In genomic region chr9:90642570-90643539, GRCh38 we compare ENCODE assay signal across 8 cellular contexts. TPM values are rescaled to one million over a fixed set of nuclear protein-coding genes. Genes with fewer than 3 reads are reported as not detected.
DNase-seq lines count a peak whose midpoint lies in the region; ATAC-seq lines count a peak whose summit lies in the region.

DIRAS2 (minus strand) TSS chr9:90642824; CDS start chr9:90613827, 28,997 bp downstream.

- H2BK120ac ChIP-seq in neuronal stem cell (ENCODE audit: low read depth, low read length) = no peak within 1 kb of the TSS

- H3K9me3 ChIP-seq in neuronal stem cell (replicated peaks in 1 of 2; ENCODE audit: control insufficient read depth in 2 of 2, insufficient read depth in 1 of 2, low read depth in 1 of 2, low read length in 2 of 2) = no peaks in the 10 kb centered on the region

- peak within 1 kb of the TSS; percentile 94 for H3K18ac ChIP-seq in neuronal stem cell (ENCODE audit: low read length)

- no peak within 1 kb of the TSS for H3K27ac ChIP-seq in neuronal stem cell (replicated peaks; ENCODE audit: low read length)

- no peaks in the 10 kb centered on the region for H3K79me1 ChIP-seq in neuronal stem cell (ENCODE audit: low read depth, low read length)

- ATAC-seq in GM18868 (IDR thresholded peaks at IDR 0.05; ENCODE audit: unreplicated experiment) (peak; percentile 53), GM18870 (IDR thresholded peaks at IDR 0.05; ENCODE audit: unreplicated experiment) (no peak)

- H3K36me3 ChIP-seq in neuronal stem cell (replicated peaks in 1 of 2; ENCODE audit: control insufficient read depth in 2 of 2, insufficient read depth in 2 of 2, low read length in 2 of 2) = no peaks in the 10 kb centered on the region

- peak within 1 kb of the TSS; percentile 49 to 84 for H3K4me3 ChIP-seq in neuronal stem cell (ENCODE audit: low read length in 2 of 2)

- H3K14ac ChIP-seq in neuronal stem cell (ENCODE audit: low read length) = peak within 1 kb of the TSS; percentile 76

- H3K23ac ChIP-seq in neuronal stem cell (ENCODE audit: low read depth, low read length, poor library complexity) = peak within 1 kb of the TSS; percentile 13

- peak within 1 kb of the TSS; percentile 94 for H2AFZ ChIP-seq in neuronal stem cell (ENCODE audit: low read length)

- H3K9ac ChIP-seq in neuronal stem cell (ENCODE audit: low read depth, low read length, poor library complexity) = peak within 1 kb of the TSS; percentile 53

- no peak within 1 kb of the TSS for H4K8ac ChIP-seq in neuronal stem cell (ENCODE audit: low read depth, low read length)

- H3K4me1 ChIP-seq in neuronal stem cell (ENCODE audit: control insufficient read depth in 2 of 2, insufficient read depth in 1 of 2, low read depth in 1 of 2, low read length in 2 of 2) = peaks cover 0 to 6% of the 10 kb centered on the region in 2 donors

- H3K4me2 ChIP-seq in neuronal stem cell (ENCODE audit: insufficient read depth, low read length, poor library complexity, severe bottlenecking) = peak within 1 kb of the TSS; percentile 69

- H3K4ac ChIP-seq in neuronal stem cell (ENCODE audit: low read length) = no peak within 1 kb of the TSS

- H3K27me3 ChIP-seq in neuronal stem cell (ENCODE audit: control insufficient read depth in 3 of 3, insufficient read depth in 3 of 3, low read depth in 1 of 3, low read length in 3 of 3) = peaks cover 0 to 73% (median 0%) of the 10 kb centered on the region in 3 experiments

- no peak within 1 kb of the TSS for H4K91ac ChIP-seq in neuronal stem cell (ENCODE audit: low read depth, low read length, poor library complexity)

- H2BK15ac ChIP-seq in neuronal stem cell (ENCODE audit: low read length) = no peak within 1 kb of the TSS

- DNase-seq in AG08395 (ENCODE audit: low spot score) = peak; percentile 42
- peak; percentile 92 to 96 for DNase-seq in NCI-H2081 (lab: John Stamatoyannopoulos, UW)
- DNase-seq in activated naive CD4-positive, alpha-beta T cell treated with anti-CD3 and anti-CD28 coated beads, Interleukin-2, amount 50 U/mL, for 16 hours = peak; percentile 14
- peak; percentile 95 for DNase-seq in glomerular visceral epithelial cell (ENCODE audit: extremely low spot score)
- DNase-seq in neuronal stem cell (ENCODE audit: low spot score) = peak; percentile 60
- no peak for DNase-seq in AML-193 (lab: John Stamatoyannopoulos, UW)

- H2AK5ac ChIP-seq in neuronal stem cell (ENCODE audit: low read depth, low read length) = no peak within 1 kb of the TSS

- peak within 1 kb of the TSS; percentile 7 for H2BK12ac ChIP-seq in neuronal stem cell (ENCODE audit: low read length)

- H2BK5ac ChIP-seq in neuronal stem cell (ENCODE audit: low read length) = no peak within 1 kb of the TSS

- no CpG with 5 or more reads among the region's 53 CpGs for WGBS in neuronal stem cell (ENCODE audit: extremely low coverage in 2 of 2, insufficient read length in 2 of 2, insufficient replicate concordance in 1 of 2), 2 donors

RNA-seq across cellular contexts. Expression of gene DIRAS2, which starts in this region (rescaled TPM):
- 1.3 TPM for polyA plus RNA-seq in neuronal stem cell (2013, experiment 1 of 2)
- 1.5 TPM for polyA plus RNA-seq in neuronal stem cell (2013, experiment 2 of 2)

Comparison
In these comparisons a context has a peak if more than half of its experiments do, and no peak if none do; other contexts are left out.
1. DNase-seq: peak in AG08395 (single experiment), NCI-H2081 (2 of 2), activated naive CD4-positive, alpha-beta T cell treated with anti-CD3 and anti-CD28 coated beads, Interleukin-2, amount 50 U/mL, for 16 hours (single experiment), glomerular visceral epithelial cell (single experiment) and neuronal stem cell (single experiment); none in AML-193 (0 of 2).